In genomic region chr10:29628912-29629526, GRCh38 we compare ENCODE assay signal across 15 cellular contexts. TPM values are rescaled to one million over a fixed set of nuclear protein-coding genes. Genes with fewer than 3 reads are reported as not detected.
DNase-seq lines count a peak whose midpoint lies in the region; ATAC-seq and TF ChIP-seq lines count a peak whose summit lies in the region.
"Had no signal": no experiment of that assay in that cellular context is flagged by ENCODE, and none has a peak within 500 bp of the region (broad histone marks: within the 10 kb centered on the region; RNA-seq: fewer than 3 reads in every experiment).

No MANE protein-coding gene starts in this region.

- no peaks in the 10 kb centered on the region for H3K36me3 ChIP-seq in KMS-11 (ENCODE audit: insufficient read depth)
- no peaks in the 10 kb centered on the region for H3K36me3 ChIP-seq in ascending aorta
- no peaks in the 10 kb centered on the region for H3K36me3 ChIP-seq in muscle layer of duodenum (ENCODE audit: control insufficient read depth in 1 of 2, insufficient read depth in 2 of 2, low read length in 2 of 2)
- H3K36me3 ChIP-seq in transverse colon = no peaks in the 10 kb centered on the region

- H3K27ac ChIP-seq in KMS-11 = no peak overlapping the region
- peak overlapping the region; percentile 86 to 91 for H3K27ac ChIP-seq in ascending aorta
- peak overlapping the region; percentile 60 for H3K27ac ChIP-seq in muscle layer of duodenum (ENCODE audit: low read length)
- H3K27ac ChIP-seq in transverse colon = peak overlapping the region; percentile 85 to 90 (median 88)

- in situ Hi-C loops in transverse colon (cut with MboI; ENCODE audit: low pct_ligation_motif_present in 1 of 4, low pct_unique_long_range_greater_than_20kb in 1 of 4, low sequenced_read_pairs in 3 of 4) = no loop called here

- no peak overlapping the region for H2AFZ ChIP-seq in KMS-11 (ENCODE audit: low read depth)

- no peak for DNase-seq in ascending aorta (ENCODE audit: low spot score in 2 of 2)
- DNase-seq in transverse colon = no peak
- DNase-seq in activated T-cell treated with anti-CD3 and anti-CD28 coated beads, Interleukin-2, amount 50 U/mL, for 48 hours = no peak
- DNase-seq in HuH-7 (ENCODE audit: low spot score) = no peak
- DNase-seq: activated CD4-positive, alpha-beta T cell treated with anti-CD3 and anti-CD28 coated beads, Interleukin-2, amount 50 U/mL, for 1 hour; activated T-cell treated with anti-CD3 and anti-CD28 coated beads for 4 hours; amygdala; natural killer cell; NCI-H1105 treated with DMSO at 0.1 percent for 48 hours; NCI-H510A treated with DMSO at 0.1 percent for 48 hours; stimulated activated CD4-positive, alpha-beta T cell treated with anti-CD3 and anti-CD28 coated beads, Interleukin-4, amount 100 ng/mL, for 24 hours had no signal

- H3K4me1 ChIP-seq in KMS-11 (ENCODE audit: low read depth, poor library complexity, severe bottlenecking) (peaks cover 20% of the 10 kb centered on the region), ascending aorta (peaks cover 4 to 49% of the 10 kb centered on the region in 2 donors), muscle layer of duodenum (ENCODE audit: control insufficient read depth in 1 of 2, insufficient read depth in 2 of 2, low read length in 2 of 2) (peaks cover 0 to 26% of the 10 kb centered on the region in 2 donors), transverse colon (peaks cover 12 to 79% (median 45%) of the 10 kb centered on the region in 4 donors)

- intact Hi-C loops in ascending aorta (cut with DNase I) (no loop called here), transverse colon (cut with DNase I; ENCODE audit: low total_unique reads) (no loop called here)

- H4K20me1 ChIP-seq in KMS-11 (ENCODE audit: insufficient read depth) = no peaks in the 10 kb centered on the region

- no peak for TF ChIP-seq EP300 in transverse colon (IDR thresholded peaks at IDR 0.05; ENCODE audit: low read depth)

- H3K4me3 ChIP-seq in KMS-11 (IDR thresholded peaks at IDR 0.05; ENCODE audit: insufficient read depth, low read depth, low read length) = no peak overlapping the region
- peak overlapping the region in 1 of 2 donors; percentile 65 for H3K4me3 ChIP-seq in ascending aorta
- H3K4me3 ChIP-seq in muscle layer of duodenum (ENCODE audit: low read depth in 1 of 2, low read length in 2 of 2) = peak overlapping the region in 1 of 2 donors; percentile 49
- no peak overlapping the region for H3K4me3 ChIP-seq in transverse colon
- H3K4me3 ChIP-seq: smooth muscle cell had no signal

- no peak overlapping the region for H3K9ac ChIP-seq in KMS-11

- H3K79me2 ChIP-seq in KMS-11 (ENCODE audit: insufficient read depth, low read depth) = no peaks in the 10 kb centered on the region

- H3K9me3 ChIP-seq in ascending aorta = no peaks in the 10 kb centered on the region
- no peaks in the 10 kb centered on the region for H3K9me3 ChIP-seq in muscle layer of duodenum (ENCODE audit: control insufficient read depth in 1 of 2, low read length in 2 of 2)
- H3K9me3 ChIP-seq in transverse colon = no peaks in the 10 kb centered on the region

- TF ChIP-seq POLR2A in transverse colon (IDR thresholded peaks at IDR 0.05) = no peak

- no peak for ATAC-seq in HG03175 (IDR thresholded peaks at IDR 0.05; ENCODE audit: unreplicated experiment)
- ATAC-seq: natural killer cell had no signal

- H3K27me3 ChIP-seq in KMS-11 (ENCODE audit: insufficient read depth, low read depth) = no peaks in the 10 kb centered on the region
- no peaks in the 10 kb centered on the region for H3K27me3 ChIP-seq in ascending aorta
- H3K27me3 ChIP-seq in muscle layer of duodenum (ENCODE audit: low read depth, low read length) = no peaks in the 10 kb centered on the region
- H3K27me3 ChIP-seq in transverse colon = no peaks in the 10 kb centered on the region

- TF ChIP-seq CTCF in KMS-11 (conservative IDR thresholded peaks at IDR 0.05; ENCODE audit: low read depth, low read length) = no peak
- TF ChIP-seq CTCF in ascending aorta (IDR thresholded peaks at IDR 0.05) = no peak
- no peak for TF ChIP-seq CTCF in transverse colon (IDR thresholded peaks at IDR 0.05)

- WGBS in transverse colon (ENCODE audit: low coverage in 1 of 2), 2 donors = 76 to 77% methylated on average over 6 to 12 of the region's 12 CpGs

- 0 out of 2 replicates have a peak overlapping the region, but pooled peaks have one; percentile 47 for H3K4me2 ChIP-seq in KMS-11
- H3K4me2 ChIP-seq: smooth muscle cell had no signal

RNA-seq across cellular contexts. Expression of gene SVIL, which starts 5.8 kb away (rescaled TPM):
- total RNA-seq in ascending aorta = 94.7 TPM
- 100 to 1,000 TPM; 146 to 192 (median 156) TPM for total RNA-seq in transverse colon
